In genomic region chr3:23874359-23875120, GRCh38 we compare ENCODE assay signal across 15 cellular contexts. TPM values are rescaled to one million over a fixed set of nuclear protein-coding genes. Genes with fewer than 3 reads are reported as not detected.
DNase-seq lines count a peak whose midpoint lies in the region; ATAC-seq, FAIRE-seq and TF ChIP-seq lines count a peak whose summit lies in the region.
"Had no signal": no experiment of that assay in that cellular context is flagged by ENCODE, and none has a peak within 500 bp of the region (broad histone marks: within the 10 kb centered on the region; RNA-seq: fewer than 3 reads in every experiment).

No MANE protein-coding gene starts in this region.

- no peaks in the 10 kb centered on the region for H3K27me3 ChIP-seq in RWPE2 (ENCODE audit: insufficient read depth, poor library complexity, severe bottlenecking)
- no peaks in the 10 kb centered on the region for H3K27me3 ChIP-seq in pancreas
- H3K27me3 ChIP-seq: BLaER1, upper lobe of left lung had no signal

- peak; percentile 87 for DNase-seq in EH (ENCODE audit: low read depth)
- DNase-seq in RWPE2 (ENCODE audit: low spot score): no peak
- peak; percentile 78 for DNase-seq in fibroblast of mammary gland (ENCODE audit: low read depth)
- no peak for DNase-seq in pancreas
- DNase-seq in DMS79 (lab: John Stamatoyannopoulos, UW): no peak
- DNase-seq: activated naive CD4-positive, alpha-beta T cell treated with anti-CD3 and anti-CD28 coated beads, Interleukin-2, amount 10 ng/mL, durations not matched to agents 7 days and 5 days; mucosa of descending colon; stimulated activated CD4-positive, alpha-beta T cell treated with anti-CD3 and anti-CD28 coated beads, Interleukin-1b, Interleukin-23, amount 100 ng/mL, for 48 hours; upper lobe of left lung had no signal

- H3K4me3 ChIP-seq in RWPE2 (ENCODE audit: severe bottlenecking) (no peak overlapping the region), fibroblast of mammary gland (ENCODE audit: control insufficient read depth, low read depth, low read length) (no peak overlapping the region), pancreas (no peak overlapping the region)
- H3K4me3 ChIP-seq: BLaER1, mucosa of descending colon, prostate gland, upper lobe of left lung had no signal

- no peak for FAIRE-seq in pancreas (lab: Jason Lieb, UNC)
- FAIRE-seq: HepG2 had no signal

- intact Hi-C loops in pancreas (cut with DNase I): no loop called here

- H3K9me3 ChIP-seq in RWPE2 (ENCODE audit: severe bottlenecking): no peaks in the 10 kb centered on the region
- no peaks in the 10 kb centered on the region for H3K9me3 ChIP-seq in pancreas
- H3K9me3 ChIP-seq: mucosa of descending colon, prostate gland, upper lobe of left lung had no signal

- H3K27ac ChIP-seq in RWPE2 (ENCODE audit: poor library complexity, severe bottlenecking) (no peak overlapping the region), pancreas (no peak overlapping the region)
- H3K27ac ChIP-seq: BLaER1, prostate gland, upper lobe of left lung had no signal

- 65 to 67% methylated on average over 6 of the region's 6 CpGs for WGBS in pancreas, 2 donors

- H3K36me3 ChIP-seq in RWPE2 (ENCODE audit: low read depth) (no peaks in the 10 kb centered on the region), pancreas (no peaks in the 10 kb centered on the region)
- H3K36me3 ChIP-seq: prostate gland, upper lobe of left lung had no signal

- TF ChIP-seq CTCF in RWPE2 (IDR thresholded peaks at IDR 0.05; ENCODE audit: poor library complexity, severe bottlenecking) (no peak), fibroblast of mammary gland (conservative IDR thresholded peaks at IDR 0.05; ENCODE audit: control insufficient read depth, insufficient read depth, low read depth, low read length) (no peak), pancreas (IDR thresholded peaks at IDR 0.05) (no peak)

- H3K4me1 ChIP-seq in RWPE2 (ENCODE audit: insufficient read depth, poor library complexity, severe bottlenecking): peaks cover 29% of the 10 kb centered on the region
- peaks cover 0 to 5% (median 0%) of the 10 kb centered on the region in 3 donors for H3K4me1 ChIP-seq in pancreas
- H3K4me1 ChIP-seq: BLaER1, prostate gland had no signal

- ATAC-seq in RWPE2 (ENCODE audit: low read depth) (peak; percentile 51), pancreas (peak in 3 of 4 donors; percentile 9 to 35 (median 10)), GM19035 (IDR thresholded peaks at IDR 0.05; ENCODE audit: unreplicated experiment) (no peak), GM18511 (IDR thresholded peaks at IDR 0.05; ENCODE audit: unreplicated experiment) (no peak), HG02642 (IDR thresholded peaks at IDR 0.05; ENCODE audit: poor library complexity, unreplicated experiment) (no peak)
- ATAC-seq: mucosa of descending colon had no signal

RNA-seq across cellular contexts. Expression of gene NKIRAS1, which starts 42.2 kb away (rescaled TPM):
- total RNA-seq in pancreas: 1 to 10 TPM; 3.0 to 4.9 (median 3.8) TPM
- polyA plus RNA-seq in pancreas: 1 to 10 TPM; 2.7 to 5.9 TPM

RNA-seq across cellular contexts. Expression of gene RPL15, which starts 42.4 kb away (rescaled TPM):
- total RNA-seq in pancreas: 1,000 to 10,000 TPM in 4 of 6 donors, 100 to 1,000 TPM in 2; 676 to 1,455 (median 1,267) TPM
- polyA plus RNA-seq in pancreas: 1,000 to 10,000 TPM; 1,720 to 1,897 TPM

Comparison
In these comparisons a context has a peak if more than half of its experiments do, and no peak if none do; other contexts are left out.
1. DNase-seq: peak in EH (single experiment) and fibroblast of mammary gland (single experiment); none in RWPE2 (single experiment), pancreas (0 of 6) and DMS79 (single experiment).
2. ATAC-seq: peak in RWPE2 (single experiment) and pancreas (3 of 4); none in GM19035 (single experiment), GM18511 (single experiment) and HG02642 (single experiment).